2 cellular contexts compared by ENCODE assay signal in the genomic region with DNA sequence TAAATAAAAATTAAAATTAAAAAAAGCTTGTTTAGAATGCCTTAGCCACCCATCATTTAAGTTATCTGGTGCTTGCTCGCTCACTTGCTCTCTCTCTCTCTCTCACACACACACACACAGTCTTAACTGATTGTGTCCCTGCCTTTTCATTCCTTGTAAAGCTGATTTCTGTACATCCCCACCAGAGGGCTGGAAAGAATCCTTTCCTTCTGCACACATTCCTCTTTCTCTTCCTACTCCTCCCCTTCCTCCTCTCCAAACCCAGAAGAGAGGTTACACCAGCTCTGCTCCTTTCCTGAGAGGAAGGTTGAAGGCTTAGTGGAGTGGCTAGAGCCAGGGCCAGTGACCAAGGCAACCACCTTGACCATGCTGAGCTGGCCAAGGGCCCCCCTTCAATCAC.
TF ChIP-seq lines count a peak whose summit lies in the region.

No MANE protein-coding gene starts in this region.

TF ChIP-seq in A549, 52 proteins besides CTCF, POLR2A, EP300 and RAD21 (continued from another document):
- no peak for TF ChIP-seq NR3C1 (IDR thresholded peaks at IDR 0.05)
TF ChIP-seq in A549: peak in this region for 0.

TF ChIP-seq in WTC11, 78 proteins besides CTCF, POLR2A, EP300 and RAD21 (continued from another document):
- TF ChIP-seq GABPB1 (CRISPR knock-in tag; IDR thresholded peaks at IDR 0.05), result no peak
- no peak for TF ChIP-seq MAX (CRISPR knock-in tag; IDR thresholded peaks at IDR 0.05)
